1 cellular context compared by ENCODE assay signal in the genomic region with DNA sequence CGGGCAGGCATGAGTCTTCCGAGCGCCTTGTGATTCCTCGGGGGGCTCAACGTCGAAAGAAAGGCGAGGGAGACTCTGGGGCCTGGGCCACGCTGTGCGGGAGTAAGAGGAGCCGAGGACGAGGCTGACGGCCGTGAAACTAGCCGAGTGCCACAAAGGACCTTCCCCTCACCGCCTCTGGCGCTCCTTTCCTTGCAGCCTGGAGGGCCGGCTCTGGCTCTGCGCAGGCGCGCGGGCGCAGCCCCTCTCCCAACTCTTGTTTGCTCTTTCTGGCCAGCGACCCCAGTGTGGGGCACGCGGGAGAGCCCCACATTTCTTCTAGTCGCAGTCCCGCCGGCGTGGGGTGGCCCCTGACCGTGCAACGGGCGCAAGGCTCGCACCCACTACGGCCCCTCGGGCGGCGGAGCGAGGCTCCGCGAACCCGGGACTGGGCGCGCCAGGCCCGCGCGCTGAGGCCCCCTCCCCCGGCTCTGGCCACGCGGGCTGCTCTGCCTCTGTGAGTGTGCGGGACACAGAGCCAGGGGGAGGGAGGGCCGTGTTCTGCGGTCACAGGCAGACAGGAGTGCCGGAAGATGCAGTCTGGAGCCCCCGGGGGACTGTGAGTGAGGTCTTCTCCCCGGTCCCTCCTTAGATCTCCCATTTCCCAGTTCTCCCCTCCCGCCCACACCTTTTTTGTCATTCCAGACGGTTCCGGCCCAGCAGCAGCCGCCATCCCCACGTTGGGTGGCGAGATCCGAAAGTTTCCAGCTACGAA.
TF ChIP-seq lines count a peak whose summit lies in the region.

No MANE protein-coding gene starts in this region.

TF ChIP-seq in SK-N-SH treated with all-trans-retinoic acid at 6 μM for 48 hours, 23 proteins besides CTCF, POLR2A, EP300 and RAD21 (continued from another document):
- TF ChIP-seq, protein P1, sequence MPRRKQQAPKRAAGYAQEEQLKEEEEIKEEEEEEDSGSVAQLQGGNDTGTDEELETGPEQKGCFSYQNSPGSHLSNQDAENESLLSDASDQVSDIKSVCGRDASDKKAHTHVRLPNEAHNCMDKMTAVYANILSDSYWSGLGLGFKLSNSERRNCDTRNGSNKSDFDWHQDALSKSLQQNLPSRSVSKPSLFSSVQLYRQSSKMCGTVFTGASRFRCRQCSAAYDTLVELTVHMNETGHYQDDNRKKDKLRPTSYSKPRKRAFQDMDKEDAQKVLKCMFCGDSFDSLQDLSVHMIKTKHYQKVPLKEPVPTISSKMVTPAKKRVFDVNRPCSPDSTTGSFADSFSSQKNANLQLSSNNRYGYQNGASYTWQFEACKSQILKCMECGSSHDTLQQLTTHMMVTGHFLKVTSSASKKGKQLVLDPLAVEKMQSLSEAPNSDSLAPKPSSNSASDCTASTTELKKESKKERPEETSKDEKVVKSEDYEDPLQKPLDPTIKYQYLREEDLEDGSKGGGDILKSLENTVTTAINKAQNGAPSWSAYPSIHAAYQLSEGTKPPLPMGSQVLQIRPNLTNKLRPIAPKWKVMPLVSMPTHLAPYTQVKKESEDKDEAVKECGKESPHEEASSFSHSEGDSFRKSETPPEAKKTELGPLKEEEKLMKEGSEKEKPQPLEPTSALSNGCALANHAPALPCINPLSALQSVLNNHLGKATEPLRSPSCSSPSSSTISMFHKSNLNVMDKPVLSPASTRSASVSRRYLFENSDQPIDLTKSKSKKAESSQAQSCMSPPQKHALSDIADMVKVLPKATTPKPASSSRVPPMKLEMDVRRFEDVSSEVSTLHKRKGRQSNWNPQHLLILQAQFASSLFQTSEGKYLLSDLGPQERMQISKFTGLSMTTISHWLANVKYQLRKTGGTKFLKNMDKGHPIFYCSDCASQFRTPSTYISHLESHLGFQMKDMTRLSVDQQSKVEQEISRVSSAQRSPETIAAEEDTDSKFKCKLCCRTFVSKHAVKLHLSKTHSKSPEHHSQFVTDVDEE (CRISPR knock-in tag; IDR thresholded peaks at IDR 0.05): no peak
- TF ChIP-seq BACH2 (CRISPR knock-in tag; IDR thresholded peaks at IDR 0.05; ENCODE audit: borderline replicate concordance): no peak
- no peak for TF ChIP-seq TCF4 (CRISPR knock-in tag; IDR thresholded peaks at IDR 0.05; ENCODE audit: borderline replicate concordance)
- no peak for TF ChIP-seq ZFP3 (CRISPR knock-in tag; IDR thresholded peaks at IDR 0.05)
- TF ChIP-seq ZNF8 (CRISPR knock-in tag; IDR thresholded peaks at IDR 0.05): no peak
- TF ChIP-seq ZFP30 (CRISPR knock-in tag; IDR thresholded peaks at IDR 0.05): no peak
- no peak for TF ChIP-seq ARNTL (CRISPR knock-in tag; IDR thresholded peaks at IDR 0.05; ENCODE audit: borderline replicate concordance, low read depth)
- TF ChIP-seq, protein P2, sequence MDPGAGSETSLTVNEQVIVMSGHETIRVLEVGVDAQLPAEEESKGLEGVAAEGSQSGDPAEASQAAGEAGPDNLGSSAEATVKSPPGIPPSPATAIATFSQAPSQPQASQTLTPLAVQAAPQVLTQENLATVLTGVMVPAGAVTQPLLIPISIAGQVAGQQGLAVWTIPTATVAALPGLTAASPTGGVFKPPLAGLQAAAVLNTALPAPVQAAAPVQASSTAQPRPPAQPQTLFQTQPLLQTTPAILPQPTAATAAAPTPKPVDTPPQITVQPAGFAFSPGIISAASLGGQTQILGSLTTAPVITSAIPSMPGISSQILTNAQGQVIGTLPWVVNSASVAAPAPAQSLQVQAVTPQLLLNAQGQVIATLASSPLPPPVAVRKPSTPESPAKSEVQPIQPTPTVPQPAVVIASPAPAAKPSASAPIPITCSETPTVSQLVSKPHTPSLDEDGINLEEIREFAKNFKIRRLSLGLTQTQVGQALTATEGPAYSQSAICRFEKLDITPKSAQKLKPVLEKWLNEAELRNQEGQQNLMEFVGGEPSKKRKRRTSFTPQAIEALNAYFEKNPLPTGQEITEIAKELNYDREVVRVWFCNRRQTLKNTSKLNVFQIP (CRISPR knock-in tag; IDR thresholded peaks at IDR 0.05; ENCODE audit: borderline replicate concordance, low read depth): no peak
